ENCODE assay signal across 10 cellular contexts in genomic region chr1:115088871-115089442, GRCh38. TPM values are rescaled to one million over a fixed set of nuclear protein-coding genes. Genes with fewer than 3 reads are reported as not detected.
DNase-seq lines count a peak whose midpoint lies in the region; ATAC-seq and TF ChIP-seq lines count a peak whose summit lies in the region.
"Had no signal": no experiment of that assay in that cellular context is flagged by ENCODE, and none has a peak within 500 bp of the region (broad histone marks: within the 10 kb centered on the region; RNA-seq: fewer than 3 reads in every experiment).

No MANE protein-coding gene starts in this region.

- no peaks in the 10 kb centered on the region for H3K36me3 Mint-ChIP-seq in activated T-cell treated with anti-CD3 and anti-CD28 coated beads, Interleukin-2, amount 50 U/mL, for 72 hours (ENCODE audit: insufficient read depth in 2 of 2)
- no peaks in the 10 kb centered on the region for H3K36me3 Mint-ChIP-seq in dendritic cell treated with granulocyte-macrophage colony-stimulating factor and Interleukin-4, amounts not matched to agents 40 ng/mL and 50 ng/mL, for 4 days (ENCODE audit: low read depth)
- H3K36me3 Mint-ChIP-seq in mesothelial cell of epicardium: no peaks in the 10 kb centered on the region

- H3K9me3 ChIP-seq in uterus: no peaks in the 10 kb centered on the region

- H3K4me1 ChIP-seq in uterus: peaks cover 2 to 3% of the 10 kb centered on the region in 2 donors

- no peak overlapping the region for H3K27ac Mint-ChIP-seq in activated T-cell treated with anti-CD3 and anti-CD28 coated beads, Interleukin-2, amount 50 U/mL, for 72 hours
- no peak overlapping the region for H3K27ac Mint-ChIP-seq in dendritic cell treated with granulocyte-macrophage colony-stimulating factor and Interleukin-4, amounts not matched to agents 40 ng/mL and 50 ng/mL, for 4 days
- no peak overlapping the region for H3K27ac Mint-ChIP-seq in mesothelial cell of epicardium

- H3K4me3 ChIP-seq in uterus: peak overlapping the region; percentile 69 to 87

- intact Hi-C loops in dendritic cell treated with granulocyte-macrophage colony-stimulating factor and Interleukin-4, amounts not matched to agents 40 ng/mL and 50 ng/mL, for 4 days (cut with micrococcal nuclease): no loop called here
- intact Hi-C loops in uterus (cut with DNase I; ENCODE audit: low total_unique reads): no loop called here

- DNase-seq in activated T-cell treated with anti-CD3 and anti-CD28 coated beads, Interleukin-2, amount 50 U/mL, for 72 hours: no peak
- DNase-seq in activated T-cell treated with anti-CD3 and anti-CD28 coated beads, Interleukin-2, amount 50 U/mL, for 1 hour: no peak
- DNase-seq in mesothelial cell of epicardium (ENCODE audit: low spot score in 2 of 2, unreplicated experiment in 2 of 2) (no peak), uterus (no peak), NCI-H2081 treated with DMSO at 0.1 percent for 48 hours (lab: John Stamatoyannopoulos, UW) (no peak)
- DNase-seq: NCI-H1694 treated with DMSO at 0.1 percent for 48 hours had no signal

- H3K27me3 Mint-ChIP-seq in activated T-cell treated with anti-CD3 and anti-CD28 coated beads, Interleukin-2, amount 50 U/mL, for 72 hours (ENCODE audit: low read depth): peaks cover 13% of the 10 kb centered on the region
- H3K27me3 Mint-ChIP-seq in dendritic cell treated with granulocyte-macrophage colony-stimulating factor and Interleukin-4, amounts not matched to agents 40 ng/mL and 50 ng/mL, for 4 days: peaks cover 12% of the 10 kb centered on the region
- peaks cover 28% of the 10 kb centered on the region for H3K27me3 Mint-ChIP-seq in mesothelial cell of epicardium (ENCODE audit: low read depth)

- no peak for TF ChIP-seq POLR2A in uterus (IDR thresholded peaks at IDR 0.05)

- H3K36me3 ChIP-seq in uterus: no peaks in the 10 kb centered on the region

- H3K27ac ChIP-seq in uterus: peak overlapping the region; percentile 92 to 97

- no peaks in the 10 kb centered on the region for H3K9me3 Mint-ChIP-seq in activated T-cell treated with anti-CD3 and anti-CD28 coated beads, Interleukin-2, amount 50 U/mL, for 72 hours
- H3K9me3 Mint-ChIP-seq in dendritic cell treated with granulocyte-macrophage colony-stimulating factor and Interleukin-4, amounts not matched to agents 40 ng/mL and 50 ng/mL, for 4 days: peaks cover 6% of the 10 kb centered on the region
- H3K9me3 Mint-ChIP-seq in mesothelial cell of epicardium: no peaks in the 10 kb centered on the region

- H3K4me3 Mint-ChIP-seq in activated T-cell treated with anti-CD3 and anti-CD28 coated beads, Interleukin-2, amount 50 U/mL, for 72 hours: peak overlapping the region; percentile 49 to 84
- peak overlapping the region; percentile 67 for H3K4me3 Mint-ChIP-seq in dendritic cell treated with granulocyte-macrophage colony-stimulating factor and Interleukin-4, amounts not matched to agents 40 ng/mL and 50 ng/mL, for 4 days
- peak overlapping the region; percentile 65 for H3K4me3 Mint-ChIP-seq in mesothelial cell of epicardium

- peaks cover 20% of the 10 kb centered on the region for H3K4me1 Mint-ChIP-seq in activated T-cell treated with anti-CD3 and anti-CD28 coated beads, Interleukin-2, amount 50 U/mL, for 72 hours (ENCODE audit: low read depth)
- peaks cover 46% of the 10 kb centered on the region for H3K4me1 Mint-ChIP-seq in dendritic cell treated with granulocyte-macrophage colony-stimulating factor and Interleukin-4, amounts not matched to agents 40 ng/mL and 50 ng/mL, for 4 days (ENCODE audit: low read depth)
- peaks cover 36% of the 10 kb centered on the region for H3K4me1 Mint-ChIP-seq in mesothelial cell of epicardium

- TF ChIP-seq CTCF in mesothelial cell of epicardium (IDR thresholded peaks at IDR 0.05; ENCODE audit: unreplicated experiment) (no peak), uterus (IDR thresholded peaks at IDR 0.05) (no peak)

- H3K27me3 ChIP-seq in uterus: no peaks in the 10 kb centered on the region

- peak in 1 of 2 donors; percentile 2 for ATAC-seq in activated T-cell treated with anti-CD3 and anti-CD28 coated beads, Interleukin-2, amount 50 U/mL, for 72 hours (replicated peaks in 1 of 2)
- ATAC-seq in HG02610 (IDR thresholded peaks at IDR 0.05; ENCODE audit: unreplicated experiment) (no peak), HG02642 (IDR thresholded peaks at IDR 0.05; ENCODE audit: poor library complexity, unreplicated experiment) (no peak)

RNA-seq across cellular contexts. Expression of gene TSPAN2, which starts 0.3 kb away (rescaled TPM):
- total RNA-seq in activated T-cell treated with anti-CD3 and anti-CD28 coated beads, Interleukin-2, amount 50 U/mL, for 72 hours: 1 to 10 TPM; 2.1 to 4.3 TPM
- total RNA-seq in mesothelial cell of epicardium (12.1 to 14.2 TPM (median 12.2 TPM) in 3 replicates), uterus (10 to 100 TPM; 40.5 to 87.6 (median 56.8) TPM)

RNA-seq across cellular contexts. Expression of gene TSHB, which starts 59.3 kb away (rescaled TPM):
- not detected for total RNA-seq in activated T-cell treated with anti-CD3 and anti-CD28 coated beads, Interleukin-2, amount 50 U/mL, for 72 hours
- total RNA-seq in mesothelial cell of epicardium (not detected in 3 replicates), uterus (not detected)
- total RNA-seq: dermis microvascular lymphatic vessel endothelial cell had no signal
